In the genomic region with DNA sequence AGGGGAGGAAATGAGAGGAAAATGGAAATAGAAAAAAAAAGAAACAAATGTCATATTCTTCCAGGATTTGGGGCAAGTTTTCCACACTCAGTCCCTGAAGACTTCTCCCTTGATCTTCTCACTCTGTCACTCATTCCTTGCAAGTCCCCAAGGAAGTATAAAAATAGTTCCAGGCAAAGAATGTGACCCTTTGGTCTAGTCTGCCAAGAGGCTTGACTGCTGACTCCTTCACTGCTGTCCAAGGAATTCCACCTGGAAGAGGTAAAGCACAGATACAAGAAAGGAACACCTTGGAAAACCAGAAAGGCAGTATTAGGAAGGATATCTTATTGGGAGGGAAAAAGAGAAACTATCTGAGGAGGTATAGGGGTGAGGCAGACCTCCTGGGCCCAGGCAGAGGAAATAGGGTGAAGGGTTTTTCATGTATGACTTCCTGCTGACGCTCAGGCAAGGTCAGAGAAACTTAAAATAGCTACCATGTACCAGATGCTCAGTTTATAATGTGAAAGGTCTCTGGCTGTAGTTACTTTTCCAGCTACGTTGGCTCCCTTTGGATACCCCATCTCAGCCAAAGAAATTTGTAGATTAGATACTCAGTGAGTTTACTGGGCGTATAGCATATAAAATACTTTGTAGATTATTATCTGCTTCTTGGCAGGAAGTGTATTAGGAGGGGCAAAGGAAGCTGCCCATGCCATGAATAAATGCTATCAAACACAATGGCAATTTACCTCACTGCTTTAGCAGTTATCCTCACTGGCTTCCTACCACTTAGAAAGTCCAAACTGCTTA, we compare ENCODE assay signal across 2 cellular contexts.
TF ChIP-seq lines count a peak whose summit lies in the region.

No MANE protein-coding gene starts in this region.

TF ChIP-seq in endothelial cell of umbilical vein, 7 proteins besides CTCF, POLR2A, EP300 and RAD21:
- TF ChIP-seq GATA2 (IDR thresholded peaks at IDR 0.05; ENCODE audit: insufficient read depth, insufficient read length, low read depth, low read length) (peak; percentile 92), MYC (IDR thresholded peaks at IDR 0.05; ENCODE audit: low read depth, low read length) (no peak), POLR2AphosphoS5 (IDR thresholded peaks at IDR 0.05; ENCODE audit: insufficient read depth, low read depth, low read length) (peak; percentile 22), EZH2 (IDR thresholded peaks at IDR 0.05; ENCODE audit: borderline replicate concordance, low read depth, low read length, severe bottlenecking) (no peak), JUN (IDR thresholded peaks at IDR 0.05; ENCODE audit: borderline replicate concordance, insufficient read depth, insufficient read length, low read depth) (no peak)

TF ChIP-seq in GM12891, 5 proteins besides CTCF, POLR2A, EP300 and RAD21:
- TF ChIP-seq PAX5 (IDR thresholded peaks at IDR 0.05; ENCODE audit: insufficient read depth, low read length, severe bottlenecking): no peak
- no peak for TF ChIP-seq POU2F2 (IDR thresholded peaks at IDR 0.05; ENCODE audit: low read depth, low read length)
- no peak for TF ChIP-seq SPI1 (IDR thresholded peaks at IDR 0.05; ENCODE audit: low read depth, low read length)
- TF ChIP-seq TAF1 (IDR thresholded peaks at IDR 0.05; ENCODE audit: low read depth, low read length): no peak
- TF ChIP-seq POLR2AphosphoS5 (IDR thresholded peaks at IDR 0.05; ENCODE audit: low read depth, low read length): no peak
